8 cellular contexts compared by ENCODE assay signal in genomic region chr19:28710278-28710677, GRCh38.
DNase-seq lines count a peak whose midpoint lies in the region; ATAC-seq and TF ChIP-seq lines count a peak whose summit lies in the region.

No MANE protein-coding gene starts in this region.

- POLR2A ChIA-PET in PC-9 (lab: Charles Lee; ENCODE audit: unreplicated experiment): no interaction called here

- H3K4me2 ChIP-seq in Karpas-422 (ENCODE audit: low read depth, low read length, poor library complexity, severe bottlenecking): no peak overlapping the region
- H3K4me2 ChIP-seq in PC-9: no peak overlapping the region
- no peak overlapping the region for H3K4me2 ChIP-seq in neuronal stem cell (ENCODE audit: insufficient read depth, low read length, poor library complexity, severe bottlenecking)

- H3K9me2 ChIP-seq in Karpas-422 (replicated peaks; ENCODE audit: insufficient read depth, low read length) (no peaks in the 10 kb centered on the region), PC-9 (ENCODE audit: insufficient read depth) (no peaks in the 10 kb centered on the region)

- H4K20me1 ChIP-seq in Karpas-422 (ENCODE audit: insufficient read depth, low read depth, low read length) (no peaks in the 10 kb centered on the region), PC-9 (ENCODE audit: insufficient read depth) (no peaks in the 10 kb centered on the region)

- H3F3A ChIP-seq in PC-9 (ENCODE audit: insufficient read depth, low read depth): no peaks in the 10 kb centered on the region

- no peaks in the 10 kb centered on the region for H3K79me2 ChIP-seq in Karpas-422 (ENCODE audit: low read length)
- no peaks in the 10 kb centered on the region for H3K79me2 ChIP-seq in PC-9 (ENCODE audit: low read depth)

- H3K14ac ChIP-seq in neuronal stem cell (ENCODE audit: low read length): no peak overlapping the region

- peak; percentile 39 for DNase-seq in DMS 273 treated with DMSO at 0.1 percent for 48 hours (lab: John Stamatoyannopoulos, UW)
- peak; percentile 88 for DNase-seq in Karpas-422
- peak in 1 of 2 experiments; percentile 46 for DNase-seq in PC-9
- DNase-seq in epithelial cell of esophagus (ENCODE audit: low read depth): peak; percentile 70
- peak; percentile 59 for DNase-seq in neuronal stem cell (ENCODE audit: low spot score)
- no peak for DNase-seq in stimulated activated CD4-positive, alpha-beta T cell treated with anti-CD3 and anti-CD28 coated beads, Interleukin-2, amount 100 ng/mL, for 24 hours

- CTCF ChIA-PET in PC-9 (lab: Charles Lee): no interaction called here

- no peak overlapping the region for H4K8ac ChIP-seq in neuronal stem cell (ENCODE audit: low read depth, low read length)

- H3K9me3 ChIP-seq in Karpas-422 (ENCODE audit: low read length): no peaks in the 10 kb centered on the region
- no peaks in the 10 kb centered on the region for H3K9me3 ChIP-seq in PC-9 (ENCODE audit: insufficient read depth, low read depth)
- no peaks in the 10 kb centered on the region for H3K9me3 ChIP-seq in neuronal stem cell (replicated peaks in 1 of 2; ENCODE audit: control insufficient read depth in 2 of 2, insufficient read depth in 1 of 2, low read depth in 1 of 2, low read length in 2 of 2)

- H3K36me3 ChIP-seq in Karpas-422 (ENCODE audit: insufficient read depth, low read length) (no peaks in the 10 kb centered on the region), PC-9 (ENCODE audit: low read depth) (no peaks in the 10 kb centered on the region), neuronal stem cell (replicated peaks in 1 of 2; ENCODE audit: control insufficient read depth in 2 of 2, insufficient read depth in 2 of 2, low read length in 2 of 2) (peaks cover 0 to 3% of the 10 kb centered on the region in 2 donors)

- TF ChIP-seq CTCF in PC-9 (conservative IDR thresholded peaks at IDR 0.05) (peak; percentile 79), epithelial cell of esophagus (IDR thresholded peaks at IDR 0.05; ENCODE audit: insufficient read depth, low read depth, low read length, missing control alignments) (peak; percentile 48)

- H3K4me1 ChIP-seq in Karpas-422 (ENCODE audit: low read length) (no peaks in the 10 kb centered on the region), PC-9 (replicated peaks; ENCODE audit: insufficient read depth) (no peaks in the 10 kb centered on the region), neuronal stem cell (ENCODE audit: control insufficient read depth in 2 of 2, insufficient read depth in 1 of 2, low read depth in 1 of 2, low read length in 2 of 2) (no peaks in the 10 kb centered on the region)

- intact Hi-C loops in PC-9 (cut with micrococcal nuclease; ENCODE audit: unreplicated experiment): loop anchor here (5.0 kb wide), 1 partner anchor 243 kb away; no protein-coding TSS in a partner anchor

- no peaks in the 10 kb centered on the region for H3K79me1 ChIP-seq in neuronal stem cell (ENCODE audit: low read depth, low read length)

- H3K9ac ChIP-seq in Karpas-422 (ENCODE audit: low read length) (no peak overlapping the region), neuronal stem cell (ENCODE audit: low read depth, low read length, poor library complexity) (no peak overlapping the region)

- no peaks in the 10 kb centered on the region for H3K27me3 ChIP-seq in Karpas-422 (ENCODE audit: low read length)
- no peaks in the 10 kb centered on the region for H3K27me3 ChIP-seq in PC-9 (ENCODE audit: insufficient read depth, low read depth)
- no peaks in the 10 kb centered on the region for H3K27me3 ChIP-seq in neuronal stem cell (ENCODE audit: control insufficient read depth in 3 of 3, insufficient read depth in 3 of 3, low read depth in 1 of 3, low read length in 3 of 3)

- no peak overlapping the region for H2BK5ac ChIP-seq in neuronal stem cell (ENCODE audit: low read length)

- H2AK5ac ChIP-seq in neuronal stem cell (ENCODE audit: low read depth, low read length): no peak overlapping the region

- H3K27ac ChIP-seq in Karpas-422 (ENCODE audit: low read length) (no peak overlapping the region), PC-9 (no peak overlapping the region), neuronal stem cell (replicated peaks; ENCODE audit: low read length) (no peak overlapping the region)

- H3K18ac ChIP-seq in neuronal stem cell (ENCODE audit: low read length): no peak overlapping the region

- H2AFZ ChIP-seq in Karpas-422 (ENCODE audit: low read length) (no peak overlapping the region), PC-9 (no peak overlapping the region), neuronal stem cell (ENCODE audit: low read length) (no peak overlapping the region)

- no peak overlapping the region for H4K91ac ChIP-seq in neuronal stem cell (ENCODE audit: low read depth, low read length, poor library complexity)

- no CpG with 5 or more reads among the region's 3 CpGs for WGBS in neuronal stem cell (ENCODE audit: extremely low coverage in 2 of 2, insufficient read length in 2 of 2, insufficient replicate concordance in 1 of 2), 2 donors

- no peak overlapping the region for H3K4ac ChIP-seq in neuronal stem cell (ENCODE audit: low read length)

- no TSS peak for BruUV-seq in PC-9 (replicated peaks; lab: Mats Ljungman, UMichigan)

- no peak overlapping the region for H2BK15ac ChIP-seq in neuronal stem cell (ENCODE audit: low read length)

- no peak overlapping the region for H3K4me3 ChIP-seq in Karpas-422 (ENCODE audit: low read length)
- no peak overlapping the region for H3K4me3 ChIP-seq in PC-9
- no peak overlapping the region for H3K4me3 ChIP-seq in epithelial cell of esophagus (ENCODE audit: low read length)
- H3K4me3 ChIP-seq in neuronal stem cell (ENCODE audit: low read length in 2 of 2): no peak overlapping the region

- H3K23ac ChIP-seq in neuronal stem cell (ENCODE audit: low read depth, low read length, poor library complexity): no peak overlapping the region

- H2BK12ac ChIP-seq in neuronal stem cell (ENCODE audit: low read length): no peak overlapping the region

- H2BK120ac ChIP-seq in neuronal stem cell (ENCODE audit: low read depth, low read length): no peak overlapping the region

- ATAC-seq in GM18498 (IDR thresholded peaks at IDR 0.05; ENCODE audit: unreplicated experiment): no peak
- no peak for ATAC-seq in HG03457 (IDR thresholded peaks at IDR 0.05; ENCODE audit: unreplicated experiment)

Comparison
In these comparisons a context has a peak if more than half of its experiments do, and no peak if none do; other contexts are left out.
1. DNase-seq: peak in DMS 273 treated with DMSO at 0.1 percent for 48 hours (single experiment), Karpas-422 (single experiment), epithelial cell of esophagus (single experiment) and neuronal stem cell (single experiment); none in stimulated activated CD4-positive, alpha-beta T cell treated with anti-CD3 and anti-CD28 coated beads, Interleukin-2, amount 100 ng/mL, for 24 hours (0 of 2).